ENCODE assay signal across 33 cellular contexts in the genomic region with DNA sequence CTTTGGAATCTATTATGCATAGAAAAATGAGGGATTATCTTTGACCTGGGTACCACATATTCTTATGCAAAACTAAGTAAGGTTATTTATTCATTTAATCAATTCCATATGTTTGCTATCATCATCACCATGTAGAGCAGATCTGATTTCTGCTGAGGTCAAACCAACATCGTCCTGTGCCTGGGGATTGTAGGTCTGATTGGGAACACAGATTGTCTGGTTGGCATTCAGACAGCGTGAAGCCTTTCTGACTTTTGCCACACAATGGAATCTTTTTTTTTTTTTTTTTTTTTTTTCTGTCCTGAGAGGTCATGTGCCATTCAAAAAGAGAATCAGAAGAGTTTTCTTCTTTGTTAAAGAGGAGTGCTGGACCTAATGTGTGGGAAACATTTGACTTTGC.
A peak's percentile ranks its signal among the peaks of the same experiment; 100 is the strongest.
DNase-seq lines count a peak whose midpoint lies in the region; ATAC-seq and TF ChIP-seq lines count a peak whose summit lies in the region.
"Had no signal": no experiment of that assay in that cellular context is flagged by ENCODE, and none has a peak within 500 bp of the region (broad histone marks: within the 10 kb centered on the region; RNA-seq: fewer than 3 reads in every experiment).

No MANE protein-coding gene starts in this region.

- POLR2A ChIA-PET in HCT116 (lab: Charles Lee) (no interaction called here), SK-N-SH (lab: Yijun Ruan, JAX) (no interaction called here)

- H3K9ac ChIP-seq in HCT116 (ENCODE audit: low read length), result no peak overlapping the region
- H3K9ac ChIP-seq in SK-N-SH, result no peak overlapping the region
- H3K9ac ChIP-seq: BLaER1; BLaER1 treated with 17β-estradiol and CSF1 and Interleukin-3, amounts not matched to agents 10 nM and 100 nM had no signal

- H3K79me2 ChIP-seq in HCT116 (ENCODE audit: insufficient read depth, low read length) (no peaks in the 10 kb centered on the region), SK-N-SH (ENCODE audit: insufficient read depth) (no peaks in the 10 kb centered on the region)

- H3K4me1 ChIP-seq in HCT116 (ENCODE audit: control insufficient read depth in 1 of 2, insufficient read depth in 2 of 2, low read length in 2 of 2) (no peaks in the 10 kb centered on the region), SK-N-SH (ENCODE audit: control insufficient read depth in 1 of 2, insufficient read depth in 2 of 2, low read depth in 1 of 2, low read length in 1 of 2) (peaks cover 0 to 5% of the 10 kb centered on the region in 2 experiments; a peak in 1 of 4 replicates)
- H3K4me1 ChIP-seq: A549; BE2C; BLaER1; BLaER1 treated with 17β-estradiol and CSF1 and Interleukin-3, amounts not matched to agents 10 nM and 100 nM; Caco-2 had no signal

- no TSS peak for BruUV-seq in HCT116 (replicated peaks; lab: Mats Ljungman, UMichigan)

- no peak for ATAC-seq in HCT116
- ATAC-seq in SK-N-SH treated with all-trans-retinoic acid at 6 μM for 48 hours, result no peak
- ATAC-seq in HG02798 (IDR thresholded peaks at IDR 0.05; ENCODE audit: poor library complexity, unreplicated experiment), result no peak
- ATAC-seq: A549; CD8-positive, alpha-beta T cell had no signal

- no peaks in the 10 kb centered on the region for H3F3A ChIP-seq in SK-N-SH (replicated peaks; ENCODE audit: insufficient read depth)

- RAD21 ChIA-PET in HCT116 (lab: Charles Lee; ENCODE audit: low non-redundant PET in 1 of 2, low total read pairs in 2 of 2, uncharacterized antibody in 2 of 2, unreplicated experiment in 2 of 2), result no interaction called here

- CTCF ChIA-PET in HCT116 (lab: Charles Lee) (no interaction called here), SK-N-SH (lab: Yijun Ruan, JAX) (no interaction called here)

- H4K20me1 ChIP-seq in HCT116 (ENCODE audit: insufficient read depth), result no peaks in the 10 kb centered on the region
- no peaks in the 10 kb centered on the region for H4K20me1 ChIP-seq in SK-N-SH (ENCODE audit: insufficient read depth)
- H4K20me1 ChIP-seq: BLaER1; BLaER1 treated with 17β-estradiol and CSF1 and Interleukin-3, amounts not matched to agents 10 nM and 100 nM had no signal

- intact Hi-C loops in HCT116 (cut with micrococcal nuclease), result no loop called here

- H3K9me2 ChIP-seq in HCT116 (ENCODE audit: insufficient read depth) (no peaks in the 10 kb centered on the region), SK-N-SH (no peaks in the 10 kb centered on the region)

- 0% methylated on average over 2 of the region's 2 CpGs for WGBS in SK-N-SH (ENCODE audit: low lambda C conversion rate)

- H2AFZ ChIP-seq in HCT116 (ENCODE audit: low read depth, low read length, poor library complexity, severe bottlenecking) (no peak overlapping the region), SK-N-SH (ENCODE audit: low read depth) (no peak overlapping the region)

- H3K4me3 ChIP-seq in HCT116 (replicated peaks in 1 of 2; ENCODE audit: low read depth in 1 of 2, low read length in 2 of 2) (no peak overlapping the region), SK-N-SH (ENCODE audit: low read depth in 2 of 2, low read length in 1 of 2) (no peak overlapping the region), fibroblast of mammary gland (ENCODE audit: control insufficient read depth, low read depth, low read length) (no peak overlapping the region)
- H3K4me3 ChIP-seq: A549; BLaER1; BLaER1 treated with 17β-estradiol and CSF1 and Interleukin-3, amounts not matched to agents 10 nM and 100 nM had no signal

- H3K4me2 ChIP-seq in HCT116 (ENCODE audit: low read length) (no peak overlapping the region), SK-N-SH (no peak overlapping the region)
- H3K4me2 ChIP-seq: A549; BLaER1; BLaER1 treated with 17β-estradiol and CSF1 and Interleukin-3, amounts not matched to agents 10 nM and 100 nM had no signal

- TF ChIP-seq EP300 in SK-N-SH (IDR thresholded peaks at IDR 0.05; ENCODE audit: borderline replicate concordance in 1 of 2, low read depth in 1 of 2, low read length in 1 of 2), result no peak

- H3K27ac ChIP-seq in HCT116 (ENCODE audit: low read depth, low read length) (no peak overlapping the region), SK-N-SH (ENCODE audit: low read depth in 2 of 2, low read length in 1 of 2) (no peak overlapping the region)
- H3K27ac ChIP-seq: 22Rv1; A549; BLaER1; BLaER1 treated with 17β-estradiol and CSF1 and Interleukin-3, amounts not matched to agents 10 nM and 100 nM; C4-2B had no signal

- no peaks in the 10 kb centered on the region for H3K36me3 ChIP-seq in HCT116 (ENCODE audit: control insufficient read depth in 1 of 2, insufficient read depth in 2 of 2, low read length in 2 of 2)
- H3K36me3 ChIP-seq in SK-N-SH (replicated peaks in 1 of 2; ENCODE audit: control insufficient read depth in 1 of 2, insufficient read depth in 2 of 2, low read length in 1 of 2), result no peaks in the 10 kb centered on the region
- H3K36me3 ChIP-seq: BE2C; BLaER1; BLaER1 treated with 17β-estradiol and CSF1 and Interleukin-3, amounts not matched to agents 10 nM and 100 nM had no signal

- TF ChIP-seq RAD21 in HCT116 (IDR thresholded peaks at IDR 0.05; ENCODE audit: low read depth) (no peak), SK-N-SH (IDR thresholded peaks at IDR 0.05; ENCODE audit: low read length) (no peak)

- no peaks in the 10 kb centered on the region for H3K9me3 ChIP-seq in HCT116 (ENCODE audit: control insufficient read depth in 1 of 2, insufficient read depth in 1 of 2, low read depth in 1 of 2, low read length in 2 of 2)
- H3K9me3 ChIP-seq in SK-N-SH, result no peaks in the 10 kb centered on the region
- H3K9me3 ChIP-seq: A549; BE2C; BLaER1; BLaER1 treated with 17β-estradiol and CSF1 and Interleukin-3, amounts not matched to agents 10 nM and 100 nM; Caco-2 had no signal

- no peak for TF ChIP-seq POLR2A in HCT116 (IDR thresholded peaks at IDR 0.05; ENCODE audit: borderline replicate concordance, extremely low read depth, insufficient read depth, insufficient read length)

- TF ChIP-seq CTCF in HCT116 (IDR thresholded peaks at IDR 0.05 in 2 of 3, conservative IDR thresholded peaks at IDR 0.05 in 1 of 3; ENCODE audit: borderline replicate concordance in 1 of 3, insufficient read depth in 1 of 3, low read depth in 2 of 3, low read length in 2 of 3), result no peak
- TF ChIP-seq CTCF in SK-N-SH (IDR thresholded peaks at IDR 0.05), result no peak
- no peak for TF ChIP-seq CTCF in fibroblast of mammary gland (conservative IDR thresholded peaks at IDR 0.05; ENCODE audit: control insufficient read depth, insufficient read depth, low read depth, low read length)

- H3K27me3 ChIP-seq in HCT116 (ENCODE audit: insufficient read depth, low read length), result peaks cover 82% of the 10 kb centered on the region
- H3K27me3 ChIP-seq in SK-N-SH (ENCODE audit: insufficient read depth), result no peaks in the 10 kb centered on the region
- H3K27me3 ChIP-seq: BLaER1; BLaER1 treated with 17β-estradiol and CSF1 and Interleukin-3, amounts not matched to agents 10 nM and 100 nM had no signal

- DNase-seq in HCT116 (ENCODE audit: low read depth, low spot score) (no peak), SK-N-SH (peak; percentile 29), fibroblast of mammary gland (ENCODE audit: low read depth) (peak; percentile 6), NCI-H187 treated with DMSO at 0.1 percent for 48 hours (lab: John Stamatoyannopoulos, UW) (no peak), H4 (ENCODE audit: low spot score) (no peak)
- DNase-seq in stimulated activated CD4-positive, alpha-beta T cell treated with anti-CD3 and anti-CD28 coated beads, Interleukin-1b, Interleukin-23, amount 100 ng/mL, for 48 hours, result no peak
- DNase-seq: 8988T; ACHN; AML-193; BE2C; C1 segment of cervical spinal cord; Caco-2; Calu3; CD4-positive, alpha-beta memory T cell; CD4-positive, alpha-beta T cell; CD4-positive, CD25-positive, alpha-beta regulatory T cell; CD8-positive, alpha-beta memory T cell; CD8-positive, alpha-beta T cell; COR-L47; DMS 273 treated with DMSO at 0.1 percent for 48 hours; DMS153; DMS53; DMS79; DMS79 treated with DMSO at 0.1 percent for 48 hours; DND-41; EL had no signal

TF ChIP-seq in HCT116, 20 proteins besides CTCF, POLR2A, EP300 and RAD21:
- no peak for TF ChIP-seq ZFX (IDR thresholded peaks at IDR 0.05)
- TF ChIP-seq EZH2 (IDR thresholded peaks at IDR 0.05), result peak; percentile 93; the same call in 1 of the 2 replicates

TF ChIP-seq in SK-N-SH, 30 proteins besides CTCF, POLR2A, EP300 and RAD21 (continues in another document):
- TF ChIP-seq TEAD4 (IDR thresholded peaks at IDR 0.05; ENCODE audit: borderline replicate concordance, insufficient read depth) (no peak), RXRA (IDR thresholded peaks at IDR 0.05; ENCODE audit: borderline replicate concordance, low read depth) (no peak), NFIC (IDR thresholded peaks at IDR 0.05; ENCODE audit: borderline replicate concordance) (no peak), CHD2 (IDR thresholded peaks at IDR 0.05; ENCODE audit: low read length, partially characterized antibody) (no peak)

TF ChIP-seq in SK-N-SH treated with all-trans-retinoic acid at 6 μM for 48 hours, 23 proteins besides CTCF, POLR2A, EP300 and RAD21 (continues in another document):
- no peak for TF ChIP-seq GLIS3 (CRISPR knock-in tag; IDR thresholded peaks at IDR 0.05)
- no peak for TF ChIP-seq RARB (CRISPR knock-in tag; IDR thresholded peaks at IDR 0.05)
- TF ChIP-seq, protein P1, sequence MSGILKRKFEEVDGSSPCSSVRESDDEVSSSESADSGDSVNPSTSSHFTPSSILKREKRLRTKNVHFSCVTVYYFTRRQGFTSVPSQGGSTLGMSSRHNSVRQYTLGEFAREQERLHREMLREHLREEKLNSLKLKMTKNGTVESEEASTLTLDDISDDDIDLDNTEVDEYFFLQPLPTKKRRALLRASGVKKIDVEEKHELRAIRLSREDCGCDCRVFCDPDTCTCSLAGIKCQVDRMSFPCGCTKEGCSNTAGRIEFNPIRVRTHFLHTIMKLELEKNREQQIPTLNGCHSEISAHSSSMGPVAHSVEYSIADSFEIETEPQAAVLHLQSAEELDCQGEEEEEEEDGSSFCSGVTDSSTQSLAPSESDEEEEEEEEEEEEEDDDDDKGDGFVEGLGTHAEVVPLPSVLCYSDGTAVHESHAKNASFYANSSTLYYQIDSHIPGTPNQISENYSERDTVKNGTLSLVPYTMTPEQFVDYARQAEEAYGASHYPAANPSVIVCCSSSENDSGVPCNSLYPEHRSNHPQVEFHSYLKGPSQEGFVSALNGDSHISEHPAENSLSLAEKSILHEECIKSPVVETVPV (CRISPR knock-in tag; IDR thresholded peaks at IDR 0.05), result no peak
- peak; percentile 22; the same call in 1 of the 2 replicates for TF ChIP-seq TCF4 (CRISPR knock-in tag; IDR thresholded peaks at IDR 0.05; ENCODE audit: borderline replicate concordance)

Comparison
In these comparisons a context has a peak if more than half of its experiments do, and no peak if none do; other contexts are left out.
1. DNase-seq: peak in SK-N-SH (single experiment) and fibroblast of mammary gland (single experiment); none in HCT116 (single experiment), stimulated activated CD4-positive, alpha-beta T cell treated with anti-CD3 and anti-CD28 coated beads, Interleukin-1b, Interleukin-23, amount 100 ng/mL, for 48 hours (single experiment), NCI-H187 treated with DMSO at 0.1 percent for 48 hours (single experiment) and H4 (single experiment).